In the genomic region with DNA sequence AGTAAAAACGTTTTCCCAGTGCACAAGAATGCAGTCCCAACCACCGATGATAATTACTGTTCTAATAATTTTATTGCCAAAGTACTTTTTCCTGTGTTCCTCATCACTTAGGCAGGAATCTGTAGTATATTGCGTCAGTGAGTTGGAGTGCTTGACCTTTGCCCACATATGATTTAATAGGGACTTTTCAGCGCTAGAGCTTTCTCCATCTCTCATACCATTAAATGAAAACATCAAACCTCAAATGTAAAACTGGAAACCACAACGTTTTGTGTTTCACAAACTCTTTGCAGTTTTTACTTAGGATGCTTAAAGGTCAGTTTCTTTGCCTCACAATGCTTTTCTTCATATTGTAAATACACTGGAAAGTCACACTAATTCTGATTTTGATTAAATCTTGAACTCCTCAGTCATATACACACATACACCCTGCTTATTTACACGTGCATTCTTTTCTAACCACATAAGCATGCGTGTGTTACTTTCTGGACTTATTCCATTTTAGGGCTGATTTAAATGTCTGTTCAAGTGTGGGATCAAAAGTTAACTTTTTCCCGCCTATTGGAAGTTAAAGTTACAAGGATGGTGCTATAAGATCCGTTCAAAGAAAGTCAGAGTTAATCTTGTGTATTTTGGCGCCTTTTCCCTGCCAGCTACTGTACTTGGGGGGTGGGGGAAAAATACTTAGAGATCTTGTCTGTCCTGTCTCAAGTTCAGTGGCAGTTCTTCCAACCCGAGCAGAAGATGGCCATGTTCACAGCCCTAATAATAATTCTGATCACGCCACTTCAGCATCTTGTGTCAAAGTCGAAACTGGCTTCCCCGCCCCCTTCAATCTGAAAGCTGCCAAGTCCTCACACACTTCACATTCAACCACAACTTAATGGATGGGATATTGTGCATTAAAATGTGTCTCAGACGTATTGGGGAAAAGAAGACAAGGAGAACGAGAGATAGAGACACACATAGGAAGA, we compare ENCODE assay signal across 8 cellular contexts. TPM values are rescaled to one million over a fixed set of nuclear protein-coding genes. Genes with fewer than 3 reads are reported as not detected.
DNase-seq lines count a peak whose midpoint lies in the region; ATAC-seq and TF ChIP-seq lines count a peak whose summit lies in the region.

No MANE protein-coding gene starts in this region.

- no peak overlapping the region for H3K9ac ChIP-seq in IMR-90 (ENCODE audit: low read depth, low read length)

- no peak overlapping the region for H4K91ac ChIP-seq in IMR-90 (ENCODE audit: insufficient read depth, low read depth, low read length)

- intact Hi-C loops in IMR-90 (cut with micrococcal nuclease): loop anchor here (2.0 to 5.0 kb wide), 5 partner anchors 108 to 963 kb away; no protein-coding TSS in a partner anchor

- no peaks in the 10 kb centered on the region for H3K36me3 ChIP-seq in IMR-90 (ENCODE audit: control insufficient read depth, insufficient read depth, low read length)

- no peak overlapping the region for H3K4me3 ChIP-seq in IMR-90 (ENCODE audit: insufficient read depth, low read depth, low read length)

- no peak overlapping the region for H2BK15ac ChIP-seq in IMR-90 (ENCODE audit: low read depth, low read length)

- ATAC-seq in IMR-90 (ENCODE audit: low read depth): peak; percentile 9; the same call in 1 of the 2 replicates
- ATAC-seq in activated naive CD8-positive, alpha-beta T cell treated with anti-CD3 and anti-CD28 coated beads, Interleukin-2, amount 50 U/mL, for 24 hours: peak; percentile 14
- no peak for ATAC-seq in GM18498 (IDR thresholded peaks at IDR 0.05; ENCODE audit: unreplicated experiment)
- ATAC-seq in GM21447 (IDR thresholded peaks at IDR 0.05; ENCODE audit: unreplicated experiment): no peak

- H2AK9ac ChIP-seq in IMR-90 (replicated peaks; ENCODE audit: low read depth, low read length, poor library complexity): no peak overlapping the region

- no peaks in the 10 kb centered on the region for H3K9me1 ChIP-seq in IMR-90 (ENCODE audit: insufficient read depth, low read length)

- no peak for TF ChIP-seq CTCF in IMR-90 (conservative IDR thresholded peaks at IDR 0.05; ENCODE audit: low read depth, low read length)

- POLR2A ChIA-PET in IMR-90 (lab: Charles Lee; ENCODE audit: unreplicated experiment): no interaction called here

- H3K4me1 Mint-ChIP-seq in activated naive CD8-positive, alpha-beta T cell treated with anti-CD3 and anti-CD28 coated beads, Interleukin-2, amount 50 U/mL, for 24 hours: peaks cover 34% of the 10 kb centered on the region
- peaks cover 25 to 40% of the 10 kb centered on the region in 2 donors for H3K4me1 Mint-ChIP-seq in immature natural killer cell

- H3K4me3 Mint-ChIP-seq in activated naive CD8-positive, alpha-beta T cell treated with anti-CD3 and anti-CD28 coated beads, Interleukin-2, amount 50 U/mL, for 24 hours: peak overlapping the region; percentile 78
- peak overlapping the region; percentile 83 to 93 (median 90) for H3K4me3 Mint-ChIP-seq in immature natural killer cell

- H3K79me1 ChIP-seq in IMR-90 (ENCODE audit: low read depth in 1 of 2, low read length in 2 of 2): no peaks in the 10 kb centered on the region

- H3K14ac ChIP-seq in IMR-90 (replicated peaks; ENCODE audit: low read depth, low read length): no peak overlapping the region

- WGBS in IMR-90 (ENCODE audit: extremely low coverage in 2 of 2, insufficient read length in 1 of 2), 2 experiments: 0% methylated on average over 2 of the region's 16 CpGs; no CpG with 5 or more reads in 1 of the 2 experiments

- H3K23ac ChIP-seq in IMR-90 (ENCODE audit: low read depth, low read length): no peak overlapping the region

- no peak overlapping the region for H2BK120ac ChIP-seq in IMR-90 (ENCODE audit: low read depth, low read length)

- no TSS peak for BruUV-seq in IMR-90 (replicated peaks; lab: Mats Ljungman, UMichigan)

- H3K18ac ChIP-seq in IMR-90 (ENCODE audit: low read depth, low read length): peak overlapping the region; percentile 52; the same call in 1 of the 2 replicates

- no peak overlapping the region for H2BK20ac ChIP-seq in IMR-90 (ENCODE audit: low read depth, low read length)

- H3K4ac ChIP-seq in IMR-90 (ENCODE audit: low read depth, low read length): no peak overlapping the region

- H2AFZ ChIP-seq in IMR-90 (replicated peaks; ENCODE audit: low read length, poor library complexity): no peak overlapping the region

- no peaks in the 10 kb centered on the region for H3K9me3 ChIP-seq in IMR-90 (ENCODE audit: control insufficient read depth, insufficient read depth, low read length)

- H3K36me3 Mint-ChIP-seq in activated naive CD8-positive, alpha-beta T cell treated with anti-CD3 and anti-CD28 coated beads, Interleukin-2, amount 50 U/mL, for 24 hours (ENCODE audit: low read depth): peaks cover 5% of the 10 kb centered on the region
- H3K36me3 Mint-ChIP-seq in immature natural killer cell: peaks cover 0 to 4% (median 0%) of the 10 kb centered on the region in 3 donors

- in situ Hi-C loops in Caki2 (cut with HindIII; ENCODE audit: low pct_unique_long_range_greater_than_20kb, low sequenced_read_pairs) (no loop called here), IMR-90 (cut with MboI; ENCODE audit: low sequenced_read_pairs) (no loop called here)

- 0 out of 2 replicates have a peak, but pooled peaks cover 5% of the 10 kb centered on the region for H4K20me1 ChIP-seq in IMR-90 (ENCODE audit: insufficient read depth, low read length)

- TF ChIP-seq RAD21 in IMR-90 (IDR thresholded peaks at IDR 0.05; ENCODE audit: low read length): no peak

- H3K27me3 Mint-ChIP-seq in activated naive CD8-positive, alpha-beta T cell treated with anti-CD3 and anti-CD28 coated beads, Interleukin-2, amount 50 U/mL, for 24 hours: peaks cover 67% of the 10 kb centered on the region
- peaks cover 15 to 25% (median 15%) of the 10 kb centered on the region in 3 donors for H3K27me3 Mint-ChIP-seq in immature natural killer cell (ENCODE audit: low read depth in 3 of 3)

- H3K9me3 Mint-ChIP-seq in activated naive CD8-positive, alpha-beta T cell treated with anti-CD3 and anti-CD28 coated beads, Interleukin-2, amount 50 U/mL, for 24 hours: peaks cover 5% of the 10 kb centered on the region
- H3K9me3 Mint-ChIP-seq in immature natural killer cell: peaks cover 0 to 10% (median under 1%) of the 10 kb centered on the region in 6 donors

- no peak overlapping the region for H3K27ac Mint-ChIP-seq in activated naive CD8-positive, alpha-beta T cell treated with anti-CD3 and anti-CD28 coated beads, Interleukin-2, amount 50 U/mL, for 24 hours
- peak overlapping the region in 1 of 6 donors; percentile 74 for H3K27ac Mint-ChIP-seq in immature natural killer cell

- H4K8ac ChIP-seq in IMR-90 (ENCODE audit: low read depth in 2 of 2, low read length in 2 of 2): no peak overlapping the region

- no peak overlapping the region for H4K5ac ChIP-seq in IMR-90 (ENCODE audit: low read depth, low read length)

- no peak overlapping the region for H3K27ac ChIP-seq in IMR-90 (ENCODE audit: insufficient read depth, low read length)

- dilution Hi-C loops in IMR-90 (cut with HindIII; ENCODE audit: low sequenced_read_pairs, unreplicated experiment): no loop called here

- H2AK5ac ChIP-seq in IMR-90 (ENCODE audit: low read depth, low read length): no peak overlapping the region

- CTCF ChIA-PET in IMR-90 (lab: Yijun Ruan, JAX): no interaction called here

- TF ChIP-seq POLR2A in IMR-90 (IDR thresholded peaks at IDR 0.05; ENCODE audit: low read depth, low read length): no peak

- DNase-seq in Caki2 (ENCODE audit: low read depth): peak; percentile 79
- peak; percentile 95 for DNase-seq in IMR-90
- no peak for DNase-seq in activated naive CD8-positive, alpha-beta T cell treated with anti-CD3 and anti-CD28 coated beads, Interleukin-2, amount 50 U/mL, for 24 hours
- DNase-seq in immature natural killer cell: no peak
- DNase-seq in stromal cell of bone marrow (ENCODE audit: low read depth): peak; percentile 82
- DNase-seq in NCI-H2029 treated with DMSO at 0.1 percent for 48 hours (lab: John Stamatoyannopoulos, UW): no peak

- peaks cover 4% of the 10 kb centered on the region for H3K4me1 ChIP-seq in IMR-90 (ENCODE audit: control insufficient read depth, insufficient read depth, low read length)

- H3K56ac ChIP-seq in IMR-90 (ENCODE audit: extremely low read depth, insufficient read depth, low read length): no peak overlapping the region

- no peak overlapping the region for H2BK5ac ChIP-seq in IMR-90 (ENCODE audit: low read depth, low read length, poor library complexity, severe bottlenecking)

- H3K27me3 ChIP-seq in IMR-90 (ENCODE audit: control insufficient read depth, insufficient read depth, low read length): peaks cover 50% of the 10 kb centered on the region

- H3K4me2 ChIP-seq in IMR-90 (ENCODE audit: low read depth, low read length): peak overlapping the region; percentile 29; the same call in 1 of the 2 replicates

TF ChIP-seq in IMR-90, 13 proteins besides CTCF, POLR2A, EP300 and RAD21:
- TF ChIP-seq ELK1 (IDR thresholded peaks at IDR 0.05; ENCODE audit: borderline replicate concordance, low read depth, low read length) (no peak), CEBPB (IDR thresholded peaks at IDR 0.05; ENCODE audit: low read depth, low read length) (peak; percentile 87), FOS (IDR thresholded peaks at IDR 0.05; ENCODE audit: low read depth, low read length) (0 out of 2 replicates have a peak, but pooled peaks have one; percentile 3)
TF ChIP-seq in IMR-90: peak in this region for 2.

RNA-seq across cellular contexts. Expression of gene NFIB, which starts 6.6 kb away (rescaled TPM):
- total RNA-seq in Caki2 (2014; rRNA removed; shearing (Covaris generic); ENCODE audit: low replicate concordance): 15.4 and 16.4 TPM in 2 replicates
- 2.0 and 2.2 TPM in 2 replicates for total RNA-seq in IMR-90 (2012; rRNA removed)
- polyA plus RNA-seq in IMR-90 (2012; rRNA removed) (1.2 and 1.4 TPM in 2 replicates), immature natural killer cell (not detected)
- polyA plus RNA-seq in IMR-90 (2012; cell fraction: cytosol; rRNA removed): 0.55 and 0.99 TPM in 2 replicates
- 0.38 and 2.1 TPM in 2 replicates for polyA plus RNA-seq in IMR-90 (2012; cell fraction: nucleus; rRNA removed; ENCODE audit: low replicate concordance)

Comparison
In these comparisons a context has a peak if more than half of its experiments do, and no peak if none do; other contexts are left out.
1. DNase-seq: peak in Caki2 (single experiment), IMR-90 (single experiment) and stromal cell of bone marrow (single experiment); none in activated naive CD8-positive, alpha-beta T cell treated with anti-CD3 and anti-CD28 coated beads, Interleukin-2, amount 50 U/mL, for 24 hours (single experiment), immature natural killer cell (0 of 3) and NCI-H2029 treated with DMSO at 0.1 percent for 48 hours (single experiment).
2. ATAC-seq: peak in IMR-90 (single experiment) and activated naive CD8-positive, alpha-beta T cell treated with anti-CD3 and anti-CD28 coated beads, Interleukin-2, amount 50 U/mL, for 24 hours (single experiment); none in GM18498 (single experiment) and GM21447 (single experiment).